Comparison of ENCODE assay signal across 8 cellular contexts in the genomic region with DNA sequence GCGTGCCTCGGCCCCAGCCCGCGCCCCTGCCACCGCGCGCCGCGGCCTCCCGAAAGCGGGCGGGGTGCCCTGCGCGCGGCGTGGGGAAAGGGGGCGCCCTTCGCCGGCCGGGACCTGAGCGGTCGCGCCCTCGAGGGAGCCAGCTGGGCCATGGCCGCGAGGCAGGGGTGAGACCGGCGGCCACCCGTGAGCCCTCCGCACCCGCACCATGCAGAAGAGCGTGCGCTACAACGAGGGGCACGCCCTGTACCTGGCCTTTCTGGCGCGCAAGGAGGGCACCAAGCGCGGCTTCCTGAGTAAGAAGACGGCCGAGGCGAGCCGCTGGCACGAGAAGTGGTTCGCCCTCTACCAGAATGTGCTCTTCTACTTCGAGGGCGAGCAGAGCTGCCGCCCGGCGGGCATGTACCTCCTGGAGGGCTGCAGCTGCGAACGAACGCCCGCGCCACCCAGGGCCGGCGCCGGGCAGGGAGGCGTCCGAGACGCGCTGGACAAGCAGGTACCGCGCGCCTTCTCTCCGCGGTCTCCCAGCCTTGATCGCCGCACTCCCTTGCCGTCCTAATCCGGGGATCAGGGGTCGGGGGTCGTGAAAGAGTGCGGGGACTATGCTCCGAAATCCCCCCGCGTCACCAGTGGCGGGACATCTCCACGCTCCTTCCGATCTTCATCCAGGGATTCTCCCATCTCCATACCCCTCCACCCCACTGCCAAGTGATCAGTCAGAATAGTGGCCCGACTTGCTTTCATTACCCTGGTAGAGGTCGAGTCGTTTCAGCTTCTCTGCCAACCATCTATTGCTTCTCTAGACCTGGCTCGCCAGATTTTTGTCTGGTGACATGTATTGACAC. TPM values are rescaled to one million over a fixed set of nuclear protein-coding genes. Genes with fewer than 3 reads are reported as not detected.
DNase-seq lines count a peak whose midpoint lies in the region; ATAC-seq and TF ChIP-seq lines count a peak whose summit lies in the region.

No MANE protein-coding gene starts in this region.

- H3K9me3 ChIP-seq in lung (ENCODE audit: control insufficient read depth in 2 of 2, insufficient read depth in 1 of 2, low read length in 1 of 2) = peaks cover 0 to 5% of the 10 kb centered on the region in 2 donors

- TF ChIP-seq CTCF in lung (IDR thresholded peaks at IDR 0.05; ENCODE audit: control extremely low read depth, extremely low read depth) = no peak

- DNase-seq in H7 (peak; percentile 73), lung (ENCODE audit: low spot score) (peak; percentile 35), NCI-H510A treated with DMSO at 0.1 percent for 48 hours (lab: John Stamatoyannopoulos, UW) (no peak)
- peak; percentile 44 for DNase-seq in activated CD4-positive, alpha-beta T cell treated with anti-CD3 and anti-CD28 coated beads, Interleukin-2, amount 50 U/mL, for 1 hour
- peak; percentile 23 for DNase-seq in effector CD4-positive, alpha-beta T cell
- peak; percentile 24 to 42 (median 28) for DNase-seq in stimulated activated CD4-positive, alpha-beta T cell treated with anti-CD3 and anti-CD28 coated beads, TNF-alpha, amount 100 ng/mL, for 4 hours (ENCODE audit: low read depth in 3 of 3)

- H3K4me3 ChIP-seq in H7 (ENCODE audit: insufficient read depth, low read depth, low read length) = peak overlapping the region; percentile 66
- peak overlapping the region; percentile 49 for H3K4me3 ChIP-seq in lung

- WGBS in lung, 2 donors = 2% methylated on average over 55 to 84 of the region's 84 CpGs

- H3K4me1 ChIP-seq in lung (ENCODE audit: control insufficient read depth in 2 of 2, insufficient read depth in 2 of 2, low read length in 2 of 2) = peaks cover 4 to 12% of the 10 kb centered on the region in 2 donors

- H3K27ac ChIP-seq in lung (ENCODE audit: low read depth in 1 of 2, low read length in 1 of 2) = peak overlapping the region; percentile 56 to 58

- H3K36me3 ChIP-seq in H7 (replicated peaks; ENCODE audit: control insufficient read depth, insufficient read depth, low read length) (no peaks in the 10 kb centered on the region), lung (ENCODE audit: control insufficient read depth in 2 of 2, insufficient read depth in 2 of 2, low read length in 2 of 2) (no peaks in the 10 kb centered on the region)

- peak; percentile 60 for ATAC-seq in lung (ENCODE audit: insufficient read depth, low FRiP score)
- no peak for ATAC-seq in HG03280 (IDR thresholded peaks at IDR 0.05; ENCODE audit: unreplicated experiment)
- no peak for ATAC-seq in GM21390 (IDR thresholded peaks at IDR 0.05; ENCODE audit: unreplicated experiment)

- H3K27me3 ChIP-seq in H7 (ENCODE audit: control insufficient read depth, insufficient read depth, low read length) (peaks cover 19% of the 10 kb centered on the region), lung (ENCODE audit: control insufficient read depth, insufficient read depth) (peaks cover 4% of the 10 kb centered on the region)

RNA-seq across cellular contexts. Expression of gene RASGRF2, which starts 0.6 kb away (rescaled TPM):
- total RNA-seq in H7 (2014; rRNA removed; shearing (Covaris generic)) = 4.0 and 5.3 TPM in 2 replicates
- 10 to 100 TPM in 1 of 2 donors, 1 to 10 TPM in 1; 4.1 to 12.0 TPM for total RNA-seq in lung
- 1 to 10 TPM; 1.0 to 1.4 TPM for polyA plus RNA-seq in lung
